Comparison of ENCODE assay signal across 14 cellular contexts in genomic region chr2:223725986-223726970, GRCh38.
DNase-seq lines count a peak whose midpoint lies in the region; ATAC-seq and TF ChIP-seq lines count a peak whose summit lies in the region.
"Had no signal": no experiment of that assay in that cellular context is flagged by ENCODE, and none has a peak within 500 bp of the region (broad histone marks: within the 10 kb centered on the region; RNA-seq: fewer than 3 reads in every experiment).

No MANE protein-coding gene starts in this region.

- H3K27me3 ChIP-seq in SJSA1 (replicated peaks), result no peaks in the 10 kb centered on the region
- no peaks in the 10 kb centered on the region for H3K27me3 ChIP-seq in fibroblast of lung (ENCODE audit: control insufficient read depth, insufficient read depth, low read length)
- peaks cover 0 to 2% (median 0%) of the 10 kb centered on the region in 3 donors for H3K27me3 ChIP-seq in psoas muscle (ENCODE audit: insufficient read depth in 3 of 3, low read length in 2 of 3)
- H3K27me3 ChIP-seq: colonic mucosa had no signal

- H3K79me2 ChIP-seq in fibroblast of lung (ENCODE audit: control insufficient read depth, insufficient read depth, low read length), result no peaks in the 10 kb centered on the region

- H3K9ac ChIP-seq in ES-I3 (ENCODE audit: low read depth, low read length), result peak overlapping the region; percentile 31; the same call in 1 of the 2 replicates
- no peak overlapping the region for H3K9ac ChIP-seq in fibroblast of lung (ENCODE audit: insufficient read depth, low read length)

- no peak overlapping the region for H3K4me2 ChIP-seq in fibroblast of lung (ENCODE audit: extremely low read depth, insufficient read depth, low read length)

- no peaks in the 10 kb centered on the region for H3K9me3 ChIP-seq in ES-I3 (ENCODE audit: control insufficient read depth, insufficient read depth, low read length)
- no peaks in the 10 kb centered on the region for H3K9me3 ChIP-seq in SJSA1 (replicated peaks)
- no peaks in the 10 kb centered on the region for H3K9me3 ChIP-seq in fibroblast of lung (ENCODE audit: control insufficient read depth, insufficient read depth, low read depth, low read length)
- no peaks in the 10 kb centered on the region for H3K9me3 ChIP-seq in psoas muscle
- H3K9me3 ChIP-seq: colonic mucosa had no signal

- H3K4me1 ChIP-seq in ES-I3 (ENCODE audit: insufficient read depth, low read length) (peaks cover 35% of the 10 kb centered on the region), SJSA1 (replicated peaks) (peaks cover 19% of the 10 kb centered on the region), fibroblast of lung (ENCODE audit: control insufficient read depth, extremely low read depth, insufficient read depth, low read length) (peaks cover 14% of the 10 kb centered on the region), psoas muscle (no peaks in the 10 kb centered on the region)
- H3K4me1 ChIP-seq: colonic mucosa had no signal

- H3K27ac ChIP-seq in SJSA1 (peak overlapping the region; percentile 67), fibroblast of lung (ENCODE audit: insufficient read depth, low read length) (peak overlapping the region; percentile 76), psoas muscle (peak overlapping the region; percentile 50)
- H3K27ac ChIP-seq: C4-2B had no signal

- ATAC-seq in psoas muscle (no peak), GM18520 (IDR thresholded peaks at IDR 0.05; ENCODE audit: unreplicated experiment) (no peak)
- ATAC-seq: activated CD4-positive, alpha-beta T cell treated with anti-CD3 and anti-CD28 coated beads for 36 hours; stimulated activated naive CD8-positive, alpha-beta T cell treated with anti-CD3 and anti-CD28 coated beads, Interleukin-15, Interleukin-2, amounts not matched to agents 100 U/mL and 50 U/mL, for 24 hours had no signal

- TF ChIP-seq CTCF in fibroblast of lung (conservative IDR thresholded peaks at IDR 0.05 in 1 of 2, IDR thresholded peaks at IDR 0.05 in 1 of 2; ENCODE audit: low read depth in 1 of 2, low read length in 2 of 2) (no peak), psoas muscle (IDR thresholded peaks at IDR 0.05) (no peak), GM10266 (IDR thresholded peaks at IDR 0.05; ENCODE audit: control insufficient read depth, insufficient read depth, low read depth, missing control alignments) (no peak)

- no peaks in the 10 kb centered on the region for H3K36me3 ChIP-seq in ES-I3 (ENCODE audit: insufficient read depth, low read length)
- H3K36me3 ChIP-seq in SJSA1, result no peaks in the 10 kb centered on the region
- H3K36me3 ChIP-seq in fibroblast of lung (ENCODE audit: control insufficient read depth, insufficient read depth, low read length), result no peaks in the 10 kb centered on the region
- H3K36me3 ChIP-seq in psoas muscle (ENCODE audit: insufficient read depth in 1 of 2, low read depth in 1 of 2), result no peaks in the 10 kb centered on the region
- H3K36me3 ChIP-seq: colonic mucosa had no signal

- H3K4me3 ChIP-seq in SJSA1, result no peak overlapping the region
- H3K4me3 ChIP-seq in fibroblast of lung (replicated peaks in 1 of 4; ENCODE audit: control extremely low read depth in 1 of 4, insufficient read depth in 1 of 4, low read depth in 3 of 4, low read length in 4 of 4), result no peak overlapping the region
- no peak overlapping the region for H3K4me3 ChIP-seq in psoas muscle
- H3K4me3 ChIP-seq: colonic mucosa had no signal

- peak overlapping the region; percentile 37 for H2AFZ ChIP-seq in fibroblast of lung (ENCODE audit: low read length)

- 86 to 91% (median 88%) methylated on average over 8 of the region's 8 CpGs for WGBS in psoas muscle, 3 donors

- no peaks in the 10 kb centered on the region for H4K20me1 ChIP-seq in fibroblast of lung (ENCODE audit: control insufficient read depth, extremely low read depth, insufficient read depth, low read length)

- no peak for DNase-seq in SJSA1 (ENCODE audit: low read depth in 1 of 2, low spot score in 2 of 2)
- DNase-seq in fibroblast of lung (ENCODE audit: low read depth in 2 of 2), result no peak
- no peak for DNase-seq in psoas muscle
- no peak for DNase-seq in GM10266 (ENCODE audit: extremely low spot score)
- no peak for DNase-seq in stimulated activated CD4-positive, alpha-beta T cell treated with anti-CD3 and anti-CD28 coated beads, Interleukin-15, amount 100 ng/mL, for 24 hours
- DNase-seq in amygdala (lab: John Stamatoyannopoulos, UW), result no peak
- DNase-seq: activated CD4-positive, alpha-beta T cell treated with anti-CD3 and anti-CD28 coated beads for 36 hours; activated gamma-delta T cell; NCI-H524; stimulated activated naive CD8-positive, alpha-beta T cell treated with anti-CD3 and anti-CD28 coated beads, Interleukin-15, Interleukin-2, amounts not matched to agents 100 U/mL and 50 U/mL, for 24 hours had no signal

- intact Hi-C loops in psoas muscle (cut with DNase I), result no loop called here
